ENCODE assay signal across 27 cellular contexts in genomic region chr5:110248921-110249320, GRCh38.
"Had no signal": no experiment of that assay in that cellular context is flagged by ENCODE, and none has a peak within 500 bp of the region (broad histone marks: within the 10 kb centered on the region; RNA-seq: fewer than 3 reads in every experiment).

No MANE protein-coding gene starts in this region.

- H3K27ac ChIP-seq: colonic mucosa, coronary artery, dorsolateral prefrontal cortex, epithelial cell of prostate, esophagus squamous epithelium, foreskin keratinocyte, gastrocnemius medialis, gastroesophageal sphincter, heart left ventricle, heart right ventricle had no signal

- H3K27me3 ChIP-seq: colonic mucosa, dorsolateral prefrontal cortex, esophagus squamous epithelium, gastrocnemius medialis, gastroesophageal sphincter, heart left ventricle had no signal

- H3K9me3 ChIP-seq: colonic mucosa, esophagus squamous epithelium, gastrocnemius medialis, gastroesophageal sphincter, heart left ventricle had no signal

- H3K36me3 ChIP-seq: colonic mucosa, esophagus squamous epithelium, gastrocnemius medialis, gastroesophageal sphincter, heart left ventricle, heart right ventricle had no signal

- H3K4me1 ChIP-seq: colonic mucosa, esophagus squamous epithelium, foreskin keratinocyte, gastrocnemius medialis, gastroesophageal sphincter, heart left ventricle, heart right ventricle had no signal

- FAIRE-seq: colon, endometrium, endothelial cell of umbilical vein, frontal cortex had no signal

- ATAC-seq: effector memory CD8-positive, alpha-beta T cell; esophagus mucosa; foreskin keratinocyte; gastrocnemius medialis; gastroesophageal sphincter; heart left ventricle; heart right ventricle had no signal

- DNase-seq: colonic mucosa; cortex of kidney; dermis blood vessel endothelial cell; dorsolateral prefrontal cortex; effector CD4-positive, alpha-beta T cell; effector CD8-positive, alpha-beta T cell; effector memory CD4-positive, alpha-beta T cell; effector memory CD8-positive, alpha-beta T cell; endodermal cell; erythroblast; esophagus squamous epithelium; foreskin fibroblast; foreskin keratinocyte; foreskin melanocyte; gastrocnemius medialis; glutamatergic neuron; head of caudate nucleus; heart left ventricle; heart right ventricle had no signal

- H3K4me3 ChIP-seq: colonic mucosa, coronary artery, dorsolateral prefrontal cortex, esophagus squamous epithelium, gastrocnemius medialis, gastroesophageal sphincter, heart left ventricle, heart right ventricle had no signal
